ENCODE assay signal across 2 cellular contexts in genomic region chr19:3003046-3003445, GRCh38.
TF ChIP-seq lines count a peak whose summit lies in the region.

No MANE protein-coding gene starts in this region.

TF ChIP-seq in HepG2, 621 proteins besides CTCF, POLR2A, EP300 and RAD21:
- TF ChIP-seq ZNF263 (CRISPR knock-in tag; IDR thresholded peaks at IDR 0.05): peak; percentile 86
- no peak for TF ChIP-seq ZNF619 (CRISPR knock-in tag; IDR thresholded peaks at IDR 0.05)
- no peak for TF ChIP-seq ZNF788 (CRISPR knock-in tag; IDR thresholded peaks at IDR 0.05; ENCODE audit: borderline replicate concordance)
- TF ChIP-seq SMYD3 (CRISPR knock-in tag; IDR thresholded peaks at IDR 0.05): no peak
- TF ChIP-seq YY1 (IDR thresholded peaks at IDR 0.05; ENCODE audit: insufficient read depth, insufficient replicate concordance, low read depth, low read length): no peak
- TF ChIP-seq RXRA (CRISPR knock-in tag; IDR thresholded peaks at IDR 0.05): 0 out of 2 replicates have a peak, but pooled peaks have one; percentile 39
- TF ChIP-seq FOXO1 (CRISPR knock-in tag; IDR thresholded peaks at IDR 0.05): no peak
TF ChIP-seq in HepG2: peak in this region for 2.

TF ChIP-seq in K562, 482 proteins besides CTCF, POLR2A, EP300 and RAD21:
- peak; percentile 19; the same call in 1 of the 2 replicates for TF ChIP-seq ESRRA (IDR thresholded peaks at IDR 0.05; ENCODE audit: borderline replicate concordance, low read depth)
- TF ChIP-seq EP400 (IDR thresholded peaks at IDR 0.05): no peak
- peak; percentile 92 for TF ChIP-seq ZNF263 (CRISPR knock-in tag; IDR thresholded peaks at IDR 0.05; ENCODE audit: borderline replicate concordance)
